Comparison of ENCODE assay signal across 23 cellular contexts in the genomic region with DNA sequence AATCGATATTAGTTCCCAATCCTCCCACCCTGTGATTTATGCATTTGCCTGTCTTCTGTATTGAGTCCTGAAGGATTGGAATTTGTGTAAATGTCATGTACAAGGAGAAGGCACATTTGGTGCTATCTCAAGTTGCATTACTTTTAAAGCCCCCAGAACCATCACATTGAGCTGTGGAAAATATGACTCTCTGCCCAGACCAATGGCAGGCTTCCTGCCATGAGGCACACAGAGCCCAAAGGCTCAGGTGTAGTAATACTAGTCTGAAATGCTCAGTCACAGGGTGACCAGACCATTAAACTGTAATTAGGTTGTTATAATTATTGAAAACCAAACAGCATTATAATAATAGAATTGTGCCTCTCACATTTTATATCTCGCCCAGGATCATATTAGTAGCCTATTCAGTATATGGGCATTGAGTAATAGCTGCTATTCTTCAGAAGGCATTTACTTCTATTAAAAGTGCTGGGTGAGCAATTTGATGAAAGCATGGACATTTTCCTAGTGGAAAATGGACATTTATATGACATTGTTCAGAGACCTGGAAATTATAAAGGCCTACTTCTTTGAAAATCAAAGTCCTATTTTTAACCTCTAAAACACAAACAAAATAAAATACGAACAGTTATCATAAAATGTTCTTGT. TPM values are rescaled to one million over a fixed set of nuclear protein-coding genes. Genes with fewer than 3 reads are reported as not detected.
DNase-seq lines count a peak whose midpoint lies in the region; ATAC-seq, FAIRE-seq and TF ChIP-seq lines count a peak whose summit lies in the region.
"Had no signal": no experiment of that assay in that cellular context is flagged by ENCODE, and none has a peak within 500 bp of the region (broad histone marks: within the 10 kb centered on the region; RNA-seq: fewer than 3 reads in every experiment).

No MANE protein-coding gene starts in this region.

- H3K9me3 Mint-ChIP-seq in activated CD8-positive, alpha-beta memory T cell treated with anti-CD3 and anti-CD28 coated beads, Interleukin-2, amount 10 ng/mL, durations not matched to agents 7 days and 5 days (ENCODE audit: low read depth) = no peaks in the 10 kb centered on the region
- no peaks in the 10 kb centered on the region for H3K9me3 Mint-ChIP-seq in activated CD8-positive, alpha-beta T cell treated with anti-CD3 and anti-CD28 coated beads for 36 hours
- H3K9me3 Mint-ChIP-seq in type B pancreatic cell = no peaks in the 10 kb centered on the region
- H3K9me3 Mint-ChIP-seq: activated B cell treated with CpG ODN at 0.5 μM for 24 hours; CD4-positive, alpha-beta T cell; naive thymus-derived CD8-positive, alpha-beta T cell; T-helper 1 cell treated with Interleukin-12 subunit alpha and Interleukin-12 subunit beta and Interleukin-4 antibody, amounts not matched to agents 30 μg/mL and 1 μg/mL, for 36 hours had no signal

- ATAC-seq in activated CD8-positive, alpha-beta memory T cell treated with anti-CD3 and anti-CD28 coated beads, Interleukin-2, amount 10 ng/mL, durations not matched to agents 7 days and 5 days = peak; percentile 52
- peak; percentile 47 for ATAC-seq in activated CD8-positive, alpha-beta T cell treated with anti-CD3 and anti-CD28 coated beads for 36 hours
- no peak for ATAC-seq in HG03139 (IDR thresholded peaks at IDR 0.05; ENCODE audit: unreplicated experiment)
- ATAC-seq: HepG2; naive thymus-derived CD8-positive, alpha-beta T cell; psoas muscle had no signal

- no peak for DNase-seq in activated CD8-positive, alpha-beta memory T cell treated with anti-CD3 and anti-CD28 coated beads, Interleukin-2, amount 10 ng/mL, durations not matched to agents 7 days and 5 days
- no peak for DNase-seq in activated CD8-positive, alpha-beta memory T cell treated with anti-CD3 and anti-CD28 coated beads, Interleukin-2, amount 50 U/mL, for 48 hours
- peak; percentile 24 for DNase-seq in activated CD8-positive, alpha-beta T cell treated with anti-CD3 and anti-CD28 coated beads for 36 hours
- peak; percentile 41 for DNase-seq in left kidney (ENCODE audit: low read depth, low spot score)
- DNase-seq in type B pancreatic cell (ENCODE audit: extremely low spot score, unreplicated experiment) = no peak
- no peak for DNase-seq in HTR-8/SVneo (ENCODE audit: insufficient read length, low spot score)
- DNase-seq in NCI-H446 (lab: John Stamatoyannopoulos, UW) = no peak
- DNase-seq: activated B cell treated with CpG ODN at 0.5 μM for 24 hours; activated naive CD4-positive, alpha-beta T cell; CD4-positive, alpha-beta T cell; colonic mucosa; DMS79; MG63; naive thymus-derived CD8-positive, alpha-beta T cell; NCI-H1694 treated with DMSO at 0.1 percent for 48 hours; NCI-H226; psoas muscle; Right ventricle myocardium superior; stimulated activated CD4-positive, alpha-beta T cell treated with anti-CD3 and anti-CD28 coated beads, Interleukin-12 subunit alpha, Interleukin-12 subunit beta, amount 100 ng/mL, for 4 hours; transverse colon had no signal

- FAIRE-seq in HTR-8/SVneo (lab: Jason Lieb, UNC) = no peak
- FAIRE-seq: HepG2 had no signal

- no peaks in the 10 kb centered on the region for H3K36me3 Mint-ChIP-seq in activated CD8-positive, alpha-beta memory T cell treated with anti-CD3 and anti-CD28 coated beads, Interleukin-2, amount 10 ng/mL, durations not matched to agents 7 days and 5 days
- H3K36me3 Mint-ChIP-seq in activated CD8-positive, alpha-beta T cell treated with anti-CD3 and anti-CD28 coated beads for 36 hours (ENCODE audit: low read depth) = no peaks in the 10 kb centered on the region
- peaks cover 44% of the 10 kb centered on the region for H3K36me3 Mint-ChIP-seq in type B pancreatic cell
- H3K36me3 Mint-ChIP-seq: naive thymus-derived CD8-positive, alpha-beta T cell had no signal

- POLR2A ChIA-PET in activated CD8-positive, alpha-beta T cell treated with anti-CD3 and anti-CD28 coated beads for 36 hours (lab: Charles Lee) = no interaction called here

- H3K27ac Mint-ChIP-seq in activated CD8-positive, alpha-beta memory T cell treated with anti-CD3 and anti-CD28 coated beads, Interleukin-2, amount 10 ng/mL, durations not matched to agents 7 days and 5 days = no peak overlapping the region
- peak overlapping the region; percentile 4 for H3K27ac Mint-ChIP-seq in activated CD8-positive, alpha-beta T cell treated with anti-CD3 and anti-CD28 coated beads for 36 hours
- H3K27ac Mint-ChIP-seq in type B pancreatic cell = peak overlapping the region; percentile 99
- H3K27ac Mint-ChIP-seq: activated B cell treated with CpG ODN at 0.5 μM for 24 hours; CD4-positive, alpha-beta T cell; naive thymus-derived CD8-positive, alpha-beta T cell; T-helper 1 cell treated with Interleukin-12 subunit alpha and Interleukin-12 subunit beta and Interleukin-4 antibody, amounts not matched to agents 30 μg/mL and 1 μg/mL, for 36 hours had no signal

- no peak for TF ChIP-seq CTCF in activated CD8-positive, alpha-beta T cell treated with anti-CD3 and anti-CD28 coated beads for 36 hours (IDR thresholded peaks at IDR 0.05)
- TF ChIP-seq CTCF in type B pancreatic cell (conservative IDR thresholded peaks at IDR 0.05) = no peak

- CTCF ChIA-PET in activated CD8-positive, alpha-beta memory T cell treated with anti-CD3 and anti-CD28 coated beads, Interleukin-2, amount 10 ng/mL, durations not matched to agents 7 days and 5 days (lab: Charles Lee) = interaction anchor here (1.2 to 9.4 kb wide), 14 partner anchors 9 to 374 kb away, joined by 3 to 148 read pairs (median 14); a partner anchor contains a TSS
- CTCF ChIA-PET in activated CD8-positive, alpha-beta T cell treated with anti-CD3 and anti-CD28 coated beads for 36 hours (lab: Charles Lee) = interaction anchor here (0.8 to 7.9 kb wide), 14 partner anchors 9 to 296 kb away, joined by 3 to 150 read pairs (median 18); a partner anchor contains a TSS

- intact Hi-C loops in activated CD8-positive, alpha-beta T cell treated with anti-CD3 and anti-CD28 coated beads for 36 hours (cut with micrococcal nuclease) = loop anchor here (5.0 kb wide), 1 partner anchor 213 kb away; no protein-coding TSS in a partner anchor

- no peaks in the 10 kb centered on the region for H3K27me3 Mint-ChIP-seq in activated CD8-positive, alpha-beta memory T cell treated with anti-CD3 and anti-CD28 coated beads, Interleukin-2, amount 10 ng/mL, durations not matched to agents 7 days and 5 days
- H3K27me3 Mint-ChIP-seq in activated CD8-positive, alpha-beta T cell treated with anti-CD3 and anti-CD28 coated beads for 36 hours = peaks cover 3% of the 10 kb centered on the region
- H3K27me3 Mint-ChIP-seq in type B pancreatic cell = peaks cover 13% of the 10 kb centered on the region
- H3K27me3 Mint-ChIP-seq: CD4-positive, alpha-beta T cell had no signal

- H3K4me1 Mint-ChIP-seq in activated CD8-positive, alpha-beta memory T cell treated with anti-CD3 and anti-CD28 coated beads, Interleukin-2, amount 10 ng/mL, durations not matched to agents 7 days and 5 days = peaks cover 67% of the 10 kb centered on the region
- H3K4me1 Mint-ChIP-seq in activated CD8-positive, alpha-beta T cell treated with anti-CD3 and anti-CD28 coated beads for 36 hours (ENCODE audit: low read depth) = peaks cover 31% of the 10 kb centered on the region
- peaks cover 45% of the 10 kb centered on the region for H3K4me1 Mint-ChIP-seq in type B pancreatic cell (ENCODE audit: unreplicated experiment)

- H3K4me3 Mint-ChIP-seq in activated CD8-positive, alpha-beta memory T cell treated with anti-CD3 and anti-CD28 coated beads, Interleukin-2, amount 10 ng/mL, durations not matched to agents 7 days and 5 days = no peak overlapping the region
- no peak overlapping the region for H3K4me3 Mint-ChIP-seq in activated CD8-positive, alpha-beta T cell treated with anti-CD3 and anti-CD28 coated beads for 36 hours
- peak overlapping the region; percentile 56 for H3K4me3 Mint-ChIP-seq in type B pancreatic cell
- H3K4me3 Mint-ChIP-seq: activated B cell treated with CpG ODN at 0.5 μM for 24 hours; CD4-positive, alpha-beta T cell; naive thymus-derived CD8-positive, alpha-beta T cell; T-helper 1 cell treated with Interleukin-12 subunit alpha and Interleukin-12 subunit beta and Interleukin-4 antibody, amounts not matched to agents 30 μg/mL and 1 μg/mL, for 36 hours had no signal

RNA-seq across cellular contexts. Expression of a gene that starts 14.1 kb away (rescaled TPM):
- total RNA-seq in activated CD8-positive, alpha-beta memory T cell treated with anti-CD3 and anti-CD28 coated beads, Interleukin-2, amount 10 ng/mL, durations not matched to agents 7 days and 5 days = 1 to 10 TPM; 6.1 to 8.8 TPM
- total RNA-seq in activated CD8-positive, alpha-beta T cell treated with anti-CD3 and anti-CD28 coated beads for 36 hours = 1 to 10 TPM; 3.1 to 3.6 TPM
- 340 and 2,561 TPM in 2 replicates for total RNA-seq in type B pancreatic cell (ENCODE audit: low replicate concordance)
- total RNA-seq: activated B cell treated with CpG ODN at 0.5 μM for 24 hours had no signal

Comparison
In these comparisons a context has a peak if more than half of its experiments do, and no peak if none do; other contexts are left out.
1. DNase-seq: peak in activated CD8-positive, alpha-beta T cell treated with anti-CD3 and anti-CD28 coated beads for 36 hours (single experiment) and left kidney (single experiment); none in activated CD8-positive, alpha-beta memory T cell treated with anti-CD3 and anti-CD28 coated beads, Interleukin-2, amount 10 ng/mL, durations not matched to agents 7 days and 5 days (single experiment), activated CD8-positive, alpha-beta memory T cell treated with anti-CD3 and anti-CD28 coated beads, Interleukin-2, amount 50 U/mL, for 48 hours (single experiment), type B pancreatic cell (single experiment), HTR-8/SVneo (single experiment) and NCI-H446 (0 of 2).
2. RNA of a gene that starts 14.1 kb away (total RNA-seq): 340 to 2,561 TPM in type B pancreatic cell; 6.1 to 8.8 TPM in activated CD8-positive, alpha-beta memory T cell treated with anti-CD3 and anti-CD28 coated beads, Interleukin-2, amount 10 ng/mL, durations not matched to agents 7 days and 5 days and 3.1 to 3.6 TPM in activated CD8-positive, alpha-beta T cell treated with anti-CD3 and anti-CD28 coated beads for 36 hours; every median in the first group is over 10 times any median in the second.